Comparison of ENCODE assay signal across 6 cellular contexts in genomic region chr13:52597676-52598075, GRCh38.
"Had no signal": no experiment of that assay in that cellular context is flagged by ENCODE, and none has a peak within 500 bp of the region (broad histone marks: within the 10 kb centered on the region; RNA-seq: fewer than 3 reads in every experiment).

No MANE protein-coding gene starts in this region.

- H3K9me3 ChIP-seq: HAP-1 had no signal

- ATAC-seq: GM23338, HCT116 had no signal

- H3K4me2 ChIP-seq: GM23338 had no signal

- H2AFZ ChIP-seq: GM23338 had no signal

- H3K4me3 ChIP-seq: GM23338, HAP-1 had no signal

- H3K36me3 ChIP-seq: HAP-1 had no signal

- DNase-seq: H7, HFFc6, KBM-7 had no signal
